Comparison of ENCODE assay signal across 9 cellular contexts in genomic region chr14:51395361-51395849, GRCh38.
DNase-seq lines count a peak whose midpoint lies in the region; ATAC-seq, FAIRE-seq and TF ChIP-seq lines count a peak whose summit lies in the region.
"Had no signal": no experiment of that assay in that cellular context is flagged by ENCODE, and none has a peak within 500 bp of the region (broad histone marks: within the 10 kb centered on the region; RNA-seq: fewer than 3 reads in every experiment).

No MANE protein-coding gene starts in this region.

- H3K27ac ChIP-seq in RWPE2 (ENCODE audit: poor library complexity, severe bottlenecking) = peak overlapping the region; percentile 100

- no peaks in the 10 kb centered on the region for H3K36me3 ChIP-seq in RWPE2 (ENCODE audit: low read depth)

- no peaks in the 10 kb centered on the region for H3K9me3 ChIP-seq in RWPE2 (ENCODE audit: severe bottlenecking)

- H3K27me3 ChIP-seq in RWPE2 (ENCODE audit: insufficient read depth, poor library complexity, severe bottlenecking) = no peaks in the 10 kb centered on the region

- peak; percentile 70 for ATAC-seq in RWPE2 (ENCODE audit: low read depth)
- no peak for ATAC-seq in HG03159 (IDR thresholded peaks at IDR 0.05; ENCODE audit: unreplicated experiment)
- no peak for ATAC-seq in stimulated activated effector memory CD8-positive, alpha-beta T cell treated with anti-CD3 and anti-CD28 coated beads, Interleukin-12 subunit alpha, Interleukin-12 subunit beta, amount 100 ng/mL, for 72 hours

- DNase-seq in DMS 273 treated with DMSO at 0.1 percent for 48 hours (lab: John Stamatoyannopoulos, UW) (peak; percentile 99), RWPE2 (ENCODE audit: low spot score) (peak; percentile 99), fibroblast of villous mesenchyme (ENCODE audit: low read depth) (peak; percentile 96), progenitor cell of endocrine pancreas (ENCODE audit: low spot score, unreplicated experiment) (no peak), frontal cortex (ENCODE audit: low spot score in 2 of 2) (no peak)
- DNase-seq in stimulated activated naive CD4-positive, alpha-beta T cell treated with Interleukin-2 at 50 U/mL for 16 hours (lab: John Stamatoyannopoulos, UW) = no peak
- no peak for DNase-seq in stimulated activated effector memory CD8-positive, alpha-beta T cell treated with anti-CD3 and anti-CD28 coated beads, Interleukin-12 subunit alpha, Interleukin-12 subunit beta, amount 100 ng/mL, for 72 hours (ENCODE audit: low spot score in 2 of 2)
- DNase-seq: activated B cell treated with CpG ODN at 0.5 μM for 24 hours had no signal

- H3K4me1 Mint-ChIP-seq in progenitor cell of endocrine pancreas (ENCODE audit: low read depth) = peaks cover 34% of the 10 kb centered on the region
- no peaks in the 10 kb centered on the region for H3K4me1 Mint-ChIP-seq in stimulated activated effector memory CD8-positive, alpha-beta T cell treated with anti-CD3 and anti-CD28 coated beads, Interleukin-12 subunit alpha, Interleukin-12 subunit beta, amount 100 ng/mL, for 72 hours
- H3K4me1 Mint-ChIP-seq: activated B cell treated with CpG ODN at 0.5 μM for 24 hours had no signal

- H3K4me3 ChIP-seq in RWPE2 (ENCODE audit: severe bottlenecking) (no peak overlapping the region), fibroblast of villous mesenchyme (ENCODE audit: low read depth, low read length) (no peak overlapping the region)

- peaks cover 62% of the 10 kb centered on the region for H3K4me1 ChIP-seq in RWPE2 (ENCODE audit: insufficient read depth, poor library complexity, severe bottlenecking)

- H3K36me3 Mint-ChIP-seq in progenitor cell of endocrine pancreas (ENCODE audit: insufficient read depth) = no peaks in the 10 kb centered on the region
- no peaks in the 10 kb centered on the region for H3K36me3 Mint-ChIP-seq in stimulated activated effector memory CD8-positive, alpha-beta T cell treated with anti-CD3 and anti-CD28 coated beads, Interleukin-12 subunit alpha, Interleukin-12 subunit beta, amount 100 ng/mL, for 72 hours

- no peak overlapping the region for H3K4me3 Mint-ChIP-seq in progenitor cell of endocrine pancreas (ENCODE audit: low read depth)
- no peak overlapping the region for H3K4me3 Mint-ChIP-seq in stimulated activated effector memory CD8-positive, alpha-beta T cell treated with anti-CD3 and anti-CD28 coated beads, Interleukin-12 subunit alpha, Interleukin-12 subunit beta, amount 100 ng/mL, for 72 hours
- H3K4me3 Mint-ChIP-seq: activated B cell treated with CpG ODN at 0.5 μM for 24 hours had no signal

- TF ChIP-seq CTCF in RWPE2 (IDR thresholded peaks at IDR 0.05; ENCODE audit: poor library complexity, severe bottlenecking) = peak; percentile 48
- peak; percentile 8 for TF ChIP-seq CTCF in fibroblast of villous mesenchyme (IDR thresholded peaks at IDR 0.05; ENCODE audit: insufficient read depth, low read depth, low read length)
- no peak for TF ChIP-seq CTCF in progenitor cell of endocrine pancreas (IDR thresholded peaks at IDR 0.05; ENCODE audit: unreplicated experiment)

- peak overlapping the region; percentile 85 for H3K27ac Mint-ChIP-seq in progenitor cell of endocrine pancreas
- H3K27ac Mint-ChIP-seq in stimulated activated effector memory CD8-positive, alpha-beta T cell treated with anti-CD3 and anti-CD28 coated beads, Interleukin-12 subunit alpha, Interleukin-12 subunit beta, amount 100 ng/mL, for 72 hours = no peak overlapping the region
- H3K27ac Mint-ChIP-seq: activated B cell treated with CpG ODN at 0.5 μM for 24 hours had no signal

- H3K9me3 Mint-ChIP-seq in progenitor cell of endocrine pancreas (ENCODE audit: low read depth) = no peaks in the 10 kb centered on the region
- no peaks in the 10 kb centered on the region for H3K9me3 Mint-ChIP-seq in stimulated activated effector memory CD8-positive, alpha-beta T cell treated with anti-CD3 and anti-CD28 coated beads, Interleukin-12 subunit alpha, Interleukin-12 subunit beta, amount 100 ng/mL, for 72 hours
- H3K9me3 Mint-ChIP-seq: activated B cell treated with CpG ODN at 0.5 μM for 24 hours had no signal

- no peak for FAIRE-seq in frontal cortex (lab: Jason Lieb, UNC)

- no peaks in the 10 kb centered on the region for H3K27me3 Mint-ChIP-seq in progenitor cell of endocrine pancreas

Comparison
In these comparisons a context has a peak if more than half of its experiments do, and no peak if none do; other contexts are left out.
1. DNase-seq: peak in DMS 273 treated with DMSO at 0.1 percent for 48 hours (single experiment), RWPE2 (single experiment) and fibroblast of villous mesenchyme (single experiment); none in progenitor cell of endocrine pancreas (single experiment), frontal cortex (0 of 2), stimulated activated naive CD4-positive, alpha-beta T cell treated with Interleukin-2 at 50 U/mL for 16 hours (single experiment) and stimulated activated effector memory CD8-positive, alpha-beta T cell treated with anti-CD3 and anti-CD28 coated beads, Interleukin-12 subunit alpha, Interleukin-12 subunit beta, amount 100 ng/mL, for 72 hours (0 of 2).